ENCODE assay signal across 8 cellular contexts in the genomic region with DNA sequence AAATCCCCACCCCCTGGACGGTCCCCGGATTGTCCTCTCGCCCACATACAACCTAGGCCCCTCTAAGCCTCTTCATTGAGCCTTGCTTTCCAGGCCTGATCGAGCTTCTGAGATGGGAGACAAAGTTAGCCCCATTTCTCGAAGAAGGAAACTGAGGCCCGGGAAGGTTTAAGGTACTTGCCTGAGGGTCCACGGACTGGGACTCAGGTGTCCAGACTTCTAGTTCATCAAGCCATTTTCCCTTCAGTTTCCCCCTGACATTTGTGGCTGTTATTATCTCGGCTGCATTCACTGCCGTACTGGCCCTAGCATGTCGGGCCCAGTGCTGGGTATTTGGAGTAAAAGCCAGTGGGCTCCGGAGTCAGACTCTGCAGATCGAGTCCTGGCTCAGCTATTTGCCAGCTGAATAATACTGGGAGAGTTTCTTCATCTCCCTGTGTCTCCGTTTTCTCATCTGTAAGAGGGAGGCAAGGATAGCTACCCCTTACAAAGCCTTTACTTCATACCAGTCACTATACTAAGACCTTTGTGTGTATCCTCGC. TPM values are rescaled to one million over a fixed set of nuclear protein-coding genes. Genes with fewer than 3 reads are reported as not detected.
DNase-seq lines count a peak whose midpoint lies in the region; TF ChIP-seq lines count a peak whose summit lies in the region.

No MANE protein-coding gene starts in this region.

- peak; percentile 29 for DNase-seq in activated CD4-positive, CD25-positive, alpha-beta regulatory T cell treated with anti-CD3 and anti-CD28 coated beads, Interleukin-2, amount 50 U/mL, for 72 hours
- DNase-seq in activated CD4-positive, CD25-positive, alpha-beta regulatory T cell (lab: John Stamatoyannopoulos, UW): no peak
- DNase-seq in GF-D8 (lab: John Stamatoyannopoulos, UW): no peak
- no peak for DNase-seq in CD1c-positive myeloid dendritic cell (ENCODE audit: extremely low spot score)
- DNase-seq in NCI-H2081 treated with DMSO at 0.1 percent for 48 hours (lab: John Stamatoyannopoulos, UW): no peak

- peaks cover 99% of the 10 kb centered on the region for H3K79me2 ChIP-seq in OCI-LY3 (ENCODE audit: low read length)
- peaks cover 82% of the 10 kb centered on the region for H3K79me2 ChIP-seq in neural cell (replicated peaks; ENCODE audit: insufficient read depth, low read length)

- H3K36me3 ChIP-seq in OCI-LY3 (replicated peaks; ENCODE audit: low read depth, low read length) (peaks cover 51% of the 10 kb centered on the region), endocrine pancreas (ENCODE audit: control insufficient read depth, insufficient read depth, low read length) (no peaks in the 10 kb centered on the region), neural cell (ENCODE audit: insufficient read depth, low read length) (no peaks in the 10 kb centered on the region)

- H3K9me2 ChIP-seq in neural cell (ENCODE audit: insufficient read depth, low read length): no peaks in the 10 kb centered on the region

- H3K27me3 ChIP-seq in OCI-LY3 (ENCODE audit: low read depth, low read length) (no peaks in the 10 kb centered on the region), endocrine pancreas (ENCODE audit: control insufficient read depth, insufficient read depth, low read length) (no peaks in the 10 kb centered on the region), neural cell (ENCODE audit: insufficient read depth, low read depth, low read length) (no peaks in the 10 kb centered on the region)

- H3K4me2 ChIP-seq in OCI-LY3 (ENCODE audit: low read length): peak overlapping the region; percentile 88
- peak overlapping the region; percentile 95 for H3K4me2 ChIP-seq in neural cell (ENCODE audit: low read length)

- H3K4me1 ChIP-seq in OCI-LY3 (ENCODE audit: low read length): peaks cover 33% of the 10 kb centered on the region
- H3K4me1 ChIP-seq in endocrine pancreas (ENCODE audit: control insufficient read depth, insufficient read depth, low read length): peaks cover 21% of the 10 kb centered on the region

- H2AFZ ChIP-seq in OCI-LY3 (ENCODE audit: low read depth, low read length): peak overlapping the region; percentile 70
- peak overlapping the region; percentile 88 for H2AFZ ChIP-seq in neural cell (ENCODE audit: low read depth, low read length)

- no peak for TF ChIP-seq EP300 in neural cell (conservative IDR thresholded peaks at IDR 0.05; ENCODE audit: poor library complexity, severe bottlenecking)

- H3F3A ChIP-seq in neural cell (ENCODE audit: insufficient read depth, low read length, poor library complexity, severe bottlenecking): no peaks in the 10 kb centered on the region

- H3K27ac ChIP-seq in OCI-LY3 (ENCODE audit: low read length) (peak overlapping the region; percentile 74), neural cell (ENCODE audit: low read length) (peak overlapping the region; percentile 85)

- H3K9me3 ChIP-seq in OCI-LY3 (ENCODE audit: insufficient read depth, low read length) (no peaks in the 10 kb centered on the region), endocrine pancreas (ENCODE audit: control insufficient read depth, low read length) (no peaks in the 10 kb centered on the region), neural cell (ENCODE audit: low read length) (no peaks in the 10 kb centered on the region)

- no peak for TF ChIP-seq CTCF in OCI-LY3 (IDR thresholded peaks at IDR 0.05; ENCODE audit: low read depth, low read length)
- TF ChIP-seq CTCF in neural cell (IDR thresholded peaks at IDR 0.05; ENCODE audit: poor library complexity, severe bottlenecking): no peak

- 0 out of 2 replicates have a peak, but pooled peaks cover 10% of the 10 kb centered on the region for H4K20me1 ChIP-seq in OCI-LY3 (ENCODE audit: insufficient read depth, low read length)
- H4K20me1 ChIP-seq in neural cell (ENCODE audit: insufficient read depth): no peaks in the 10 kb centered on the region

- H3K4me3 ChIP-seq in OCI-LY3 (ENCODE audit: low read length): peak overlapping the region; percentile 85
- H3K4me3 ChIP-seq in endocrine pancreas (ENCODE audit: control insufficient read depth, insufficient read depth, low read length): peak overlapping the region; percentile 76
- peak overlapping the region; percentile 87 for H3K4me3 ChIP-seq in neural cell (ENCODE audit: low read length)

- no peak for TF ChIP-seq RAD21 in neural cell (conservative IDR thresholded peaks at IDR 0.05)

- H3K9ac ChIP-seq in OCI-LY3 (ENCODE audit: low read length) (peak overlapping the region; percentile 90), endocrine pancreas (ENCODE audit: control insufficient read depth, insufficient read depth, low read length) (peak overlapping the region; percentile 96), neural cell (ENCODE audit: low read length) (peak overlapping the region; percentile 90)

TF ChIP-seq in neural cell, 6 proteins besides CTCF, POLR2A, EP300 and RAD21:
- TF ChIP-seq TAF1 (IDR thresholded peaks at IDR 0.05; ENCODE audit: low read depth) (no peak), SMC3 (conservative IDR thresholded peaks at IDR 0.05; ENCODE audit: poor library complexity) (no peak), EZH2 (IDR thresholded peaks at IDR 0.05; ENCODE audit: borderline replicate concordance, insufficient read depth, low read length, poor library complexity, severe bottlenecking) (no peak), MXI1 (conservative IDR thresholded peaks at IDR 0.05; ENCODE audit: poor library complexity, severe bottlenecking) (no peak), POLR2AphosphoS5 (IDR thresholded peaks at IDR 0.05) (no peak)
- TF ChIP-seq, protein P1, sequence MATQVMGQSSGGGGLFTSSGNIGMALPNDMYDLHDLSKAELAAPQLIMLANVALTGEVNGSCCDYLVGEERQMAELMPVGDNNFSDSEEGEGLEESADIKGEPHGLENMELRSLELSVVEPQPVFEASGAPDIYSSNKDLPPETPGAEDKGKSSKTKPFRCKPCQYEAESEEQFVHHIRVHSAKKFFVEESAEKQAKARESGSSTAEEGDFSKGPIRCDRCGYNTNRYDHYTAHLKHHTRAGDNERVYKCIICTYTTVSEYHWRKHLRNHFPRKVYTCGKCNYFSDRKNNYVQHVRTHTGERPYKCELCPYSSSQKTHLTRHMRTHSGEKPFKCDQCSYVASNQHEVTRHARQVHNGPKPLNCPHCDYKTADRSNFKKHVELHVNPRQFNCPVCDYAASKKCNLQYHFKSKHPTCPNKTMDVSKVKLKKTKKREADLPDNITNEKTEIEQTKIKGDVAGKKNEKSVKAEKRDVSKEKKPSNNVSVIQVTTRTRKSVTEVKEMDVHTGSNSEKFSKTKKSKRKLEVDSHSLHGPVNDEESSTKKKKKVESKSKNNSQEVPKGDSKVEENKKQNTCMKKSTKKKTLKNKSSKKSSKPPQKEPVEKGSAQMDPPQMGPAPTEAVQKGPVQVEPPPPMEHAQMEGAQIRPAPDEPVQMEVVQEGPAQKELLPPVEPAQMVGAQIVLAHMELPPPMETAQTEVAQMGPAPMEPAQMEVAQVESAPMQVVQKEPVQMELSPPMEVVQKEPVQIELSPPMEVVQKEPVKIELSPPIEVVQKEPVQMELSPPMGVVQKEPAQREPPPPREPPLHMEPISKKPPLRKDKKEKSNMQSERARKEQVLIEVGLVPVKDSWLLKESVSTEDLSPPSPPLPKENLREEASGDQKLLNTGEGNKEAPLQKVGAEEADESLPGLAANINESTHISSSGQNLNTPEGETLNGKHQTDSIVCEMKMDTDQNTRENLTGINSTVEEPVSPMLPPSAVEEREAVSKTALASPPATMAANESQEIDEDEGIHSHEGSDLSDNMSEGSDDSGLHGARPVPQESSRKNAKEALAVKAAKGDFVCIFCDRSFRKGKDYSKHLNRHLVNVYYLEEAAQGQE (IDR thresholded peaks at IDR 0.05; ENCODE audit: borderline replicate concordance): no peak

RNA-seq across cellular contexts. Expression of a gene that starts 0.6 kb away (rescaled TPM):
- 22.1 and 23.4 TPM in 2 replicates for polyA plus RNA-seq in neural cell
- polyA minus RNA-seq in neural cell: 50.9 and 55.3 TPM in 2 replicates

RNA-seq across cellular contexts. Expression of a gene that starts 0.9 kb away (rescaled TPM):
- 17.5 and 20.0 TPM in 2 replicates for polyA plus RNA-seq in neural cell
- polyA minus RNA-seq in neural cell: 39.4 and 42.9 TPM in 2 replicates
